18 cellular contexts compared by ENCODE assay signal in genomic region chr11:2318707-2319106, GRCh38. TPM values are rescaled to one million over a fixed set of nuclear protein-coding genes. Genes with fewer than 3 reads are reported as not detected.
DNase-seq lines count a peak whose midpoint lies in the region; ATAC-seq and TF ChIP-seq lines count a peak whose summit lies in the region.
"Had no signal": no experiment of that assay in that cellular context is flagged by ENCODE, and none has a peak within 500 bp of the region (broad histone marks: within the 10 kb centered on the region; RNA-seq: fewer than 3 reads in every experiment).

No MANE protein-coding gene starts in this region.

- intact Hi-C loops in CD14-positive monocyte (cut with micrococcal nuclease) (no loop called here), spleen (cut with DNase I; ENCODE audit: low total_unique reads) (no loop called here)

- no peak overlapping the region for H3K27ac ChIP-seq in spleen
- H3K27ac ChIP-seq: BLaER1 had no signal

- H3K36me3 Mint-ChIP-seq in activated CD8-positive, alpha-beta memory T cell treated with anti-CD3 and anti-CD28 coated beads, Interleukin-2, amount 10 ng/mL, durations not matched to agents 7 days and 5 days, result no peaks in the 10 kb centered on the region
- peaks cover 2 to 5% of the 10 kb centered on the region in 2 donors for H3K36me3 Mint-ChIP-seq in CD14-positive monocyte

- no peak for TF ChIP-seq CTCF in CD14-positive monocyte (IDR thresholded peaks at IDR 0.05)
- no peak for TF ChIP-seq CTCF in spleen (IDR thresholded peaks at IDR 0.05 in 8 of 11, conservative IDR thresholded peaks at IDR 0.05 in 3 of 11)

- DNase-seq in activated CD8-positive, alpha-beta memory T cell treated with anti-CD3 and anti-CD28 coated beads, Interleukin-2, amount 50 U/mL, for 48 hours, result peak; percentile 23
- DNase-seq in activated CD8-positive, alpha-beta memory T cell treated with anti-CD3 and anti-CD28 coated beads, Interleukin-2, amount 10 ng/mL, durations not matched to agents 7 days and 5 days, result no peak
- DNase-seq in CD14-positive monocyte (ENCODE audit: low spot score), result peak; percentile 7
- DNase-seq in left lobe of liver (ENCODE audit: low spot score), result peak; percentile 21
- peak; percentile 29 for DNase-seq in spleen
- no peak for DNase-seq in KG1 (lab: John Stamatoyannopoulos, UW)
- DNase-seq: 8988T; AML-193; Calu3; CD4-positive, CD25-positive, alpha-beta regulatory T cell; DMS 273 treated with DMSO at 0.1 percent for 48 hours; GOT3; H9 had no signal

- peaks cover 0 to 28% (median 12%) of the 10 kb centered on the region in 6 donors for H3K4me1 ChIP-seq in spleen

- peaks cover 0 to 6% (median 0%) of the 10 kb centered on the region in 7 donors for H3K27me3 ChIP-seq in spleen (replicated peaks in 1 of 7)
- H3K27me3 ChIP-seq: BLaER1 had no signal

- no peaks in the 10 kb centered on the region for H3K9me3 Mint-ChIP-seq in activated CD8-positive, alpha-beta memory T cell treated with anti-CD3 and anti-CD28 coated beads, Interleukin-2, amount 10 ng/mL, durations not matched to agents 7 days and 5 days (ENCODE audit: low read depth)
- peaks cover 9 to 28% (median 18%) of the 10 kb centered on the region in 7 donors for H3K9me3 Mint-ChIP-seq in CD14-positive monocyte

- H3K4me1 Mint-ChIP-seq in activated CD8-positive, alpha-beta memory T cell treated with anti-CD3 and anti-CD28 coated beads, Interleukin-2, amount 10 ng/mL, durations not matched to agents 7 days and 5 days, result no peaks in the 10 kb centered on the region
- H3K4me1 Mint-ChIP-seq in CD14-positive monocyte, result peaks cover 4% of the 10 kb centered on the region
- H3K4me1 Mint-ChIP-seq: H9 had no signal

- H3K27ac Mint-ChIP-seq in activated CD8-positive, alpha-beta memory T cell treated with anti-CD3 and anti-CD28 coated beads, Interleukin-2, amount 10 ng/mL, durations not matched to agents 7 days and 5 days, result no peak overlapping the region
- H3K27ac Mint-ChIP-seq in CD14-positive monocyte, result peak overlapping the region in 1 of 7 donors; percentile 73
- H3K27ac Mint-ChIP-seq: H9 had no signal

- H3K9me3 ChIP-seq in spleen, result peaks cover 0 to 5% (median 0%) of the 10 kb centered on the region in 8 donors

- H3K4me3 ChIP-seq in spleen, result no peak overlapping the region
- H3K4me3 ChIP-seq: BLaER1 had no signal

- H3K36me3 ChIP-seq in spleen, result no peaks in the 10 kb centered on the region
- H3K36me3 ChIP-seq: BLaER1 had no signal

- H3K27me3 Mint-ChIP-seq in activated CD8-positive, alpha-beta memory T cell treated with anti-CD3 and anti-CD28 coated beads, Interleukin-2, amount 10 ng/mL, durations not matched to agents 7 days and 5 days, result peaks cover 22% of the 10 kb centered on the region
- peaks cover 21 to 42% (median 35%) of the 10 kb centered on the region in 3 donors for H3K27me3 Mint-ChIP-seq in CD14-positive monocyte (ENCODE audit: low read depth in 3 of 3)
- H3K27me3 Mint-ChIP-seq: CD4-positive, CD25-positive, alpha-beta regulatory T cell had no signal

- H3K4me3 Mint-ChIP-seq in activated CD8-positive, alpha-beta memory T cell treated with anti-CD3 and anti-CD28 coated beads, Interleukin-2, amount 10 ng/mL, durations not matched to agents 7 days and 5 days, result no peak overlapping the region
- no peak overlapping the region for H3K4me3 Mint-ChIP-seq in CD14-positive monocyte
- H3K4me3 Mint-ChIP-seq: H9 had no signal

- no peak for ATAC-seq in activated CD8-positive, alpha-beta memory T cell treated with anti-CD3 and anti-CD28 coated beads, Interleukin-2, amount 10 ng/mL, durations not matched to agents 7 days and 5 days
- ATAC-seq in left lobe of liver, result no peak
- no peak for ATAC-seq in GM18907 (IDR thresholded peaks at IDR 0.05; ENCODE audit: unreplicated experiment)
- ATAC-seq in GM21825 (IDR thresholded peaks at IDR 0.05; ENCODE audit: unreplicated experiment), result no peak

- CTCF ChIA-PET in activated CD8-positive, alpha-beta memory T cell treated with anti-CD3 and anti-CD28 coated beads, Interleukin-2, amount 10 ng/mL, durations not matched to agents 7 days and 5 days (lab: Charles Lee), result no interaction called here

- WGBS in spleen, 5 donors, result 89 to 95% (median 91%) methylated on average over 7 of the region's 7 CpGs

- TF ChIP-seq POLR2A in spleen (IDR thresholded peaks at IDR 0.05), result no peak

RNA-seq across cellular contexts. Expression of gene TSPAN32, which starts 16.9 kb away (rescaled TPM):
- 10 to 100 TPM; 20.5 to 41.4 TPM for total RNA-seq in activated CD8-positive, alpha-beta memory T cell treated with anti-CD3 and anti-CD28 coated beads, Interleukin-2, amount 10 ng/mL, durations not matched to agents 7 days and 5 days
- polyA plus RNA-seq in CD14-positive monocyte (10 to 100 TPM; 34.8 to 82.5 TPM), spleen (10 to 100 TPM; 11.2 to 21.8 (median 14.1) TPM)
- total RNA-seq in left lobe of liver (0.35 TPM), spleen (10 to 100 TPM; 10.6 to 21.0 (median 17.6) TPM)
- total RNA-seq: Calu3, Daoy, H9 had no signal

RNA-seq across cellular contexts. Expression of gene C11orf21, which starts 17.0 kb away (rescaled TPM):
- total RNA-seq in activated CD8-positive, alpha-beta memory T cell treated with anti-CD3 and anti-CD28 coated beads, Interleukin-2, amount 10 ng/mL, durations not matched to agents 7 days and 5 days, result 10 to 100 TPM; 28.3 to 49.2 TPM
- polyA plus RNA-seq in CD14-positive monocyte, result 10 to 100 TPM; 10.8 to 13.1 TPM
- total RNA-seq in left lobe of liver, result 0.35 TPM
- 10 to 100 TPM; 10.6 to 24.9 (median 18.1) TPM for total RNA-seq in spleen
- 10 to 100 TPM in 1 of 3 donors, 1 to 10 TPM in 2; 8.6 to 12.1 (median 8.9) TPM for polyA plus RNA-seq in spleen
- total RNA-seq: Calu3, H9 had no signal

RNA-seq across cellular contexts. Expression of gene ASCL2, which starts 48.3 kb away (rescaled TPM):
- under 1 TPM; 0.12 to 0.15 TPM for total RNA-seq in activated CD8-positive, alpha-beta memory T cell treated with anti-CD3 and anti-CD28 coated beads, Interleukin-2, amount 10 ng/mL, durations not matched to agents 7 days and 5 days
- polyA plus RNA-seq in CD14-positive monocyte, result 10 to 100 TPM in 1 of 2 donors, 1 to 10 TPM in 1; 8.3 to 11.4 TPM
- total RNA-seq in left lobe of liver, result 0.83 TPM
- 1 to 10 TPM; 1.9 to 3.0 (median 2.3) TPM for total RNA-seq in spleen
- 1 to 10 TPM in 1 of 3 donors, under 1 TPM in 2; 0.68 to 1.3 (median 0.93) TPM for polyA plus RNA-seq in spleen
- total RNA-seq: Calu3, Daoy, HT1080 had no signal

RNA-seq across cellular contexts. Expression of gene CD81, which starts 58.4 kb away (rescaled TPM):
- total RNA-seq in activated CD8-positive, alpha-beta memory T cell treated with anti-CD3 and anti-CD28 coated beads, Interleukin-2, amount 10 ng/mL, durations not matched to agents 7 days and 5 days, result 100 to 1,000 TPM; 162 to 192 TPM
- polyA plus RNA-seq in CD14-positive monocyte (10 to 100 TPM in 1 of 2 donors, 1 to 10 TPM in 1; 3.2 to 12.3 TPM), spleen (100 to 1,000 TPM; 191 to 368 (median 339) TPM)
- total RNA-seq in left lobe of liver (564 TPM), spleen (100 to 1,000 TPM; 370 to 594 (median 472) TPM)

Comparison
In these comparisons a context has a peak if more than half of its experiments do, and no peak if none do; other contexts are left out.
1. DNase-seq: peak in activated CD8-positive, alpha-beta memory T cell treated with anti-CD3 and anti-CD28 coated beads, Interleukin-2, amount 50 U/mL, for 48 hours (single experiment), CD14-positive monocyte (single experiment), left lobe of liver (single experiment) and spleen (single experiment); none in activated CD8-positive, alpha-beta memory T cell treated with anti-CD3 and anti-CD28 coated beads, Interleukin-2, amount 10 ng/mL, durations not matched to agents 7 days and 5 days (single experiment) and KG1 (single experiment).